18 cellular contexts compared by ENCODE assay signal in the genomic region with DNA sequence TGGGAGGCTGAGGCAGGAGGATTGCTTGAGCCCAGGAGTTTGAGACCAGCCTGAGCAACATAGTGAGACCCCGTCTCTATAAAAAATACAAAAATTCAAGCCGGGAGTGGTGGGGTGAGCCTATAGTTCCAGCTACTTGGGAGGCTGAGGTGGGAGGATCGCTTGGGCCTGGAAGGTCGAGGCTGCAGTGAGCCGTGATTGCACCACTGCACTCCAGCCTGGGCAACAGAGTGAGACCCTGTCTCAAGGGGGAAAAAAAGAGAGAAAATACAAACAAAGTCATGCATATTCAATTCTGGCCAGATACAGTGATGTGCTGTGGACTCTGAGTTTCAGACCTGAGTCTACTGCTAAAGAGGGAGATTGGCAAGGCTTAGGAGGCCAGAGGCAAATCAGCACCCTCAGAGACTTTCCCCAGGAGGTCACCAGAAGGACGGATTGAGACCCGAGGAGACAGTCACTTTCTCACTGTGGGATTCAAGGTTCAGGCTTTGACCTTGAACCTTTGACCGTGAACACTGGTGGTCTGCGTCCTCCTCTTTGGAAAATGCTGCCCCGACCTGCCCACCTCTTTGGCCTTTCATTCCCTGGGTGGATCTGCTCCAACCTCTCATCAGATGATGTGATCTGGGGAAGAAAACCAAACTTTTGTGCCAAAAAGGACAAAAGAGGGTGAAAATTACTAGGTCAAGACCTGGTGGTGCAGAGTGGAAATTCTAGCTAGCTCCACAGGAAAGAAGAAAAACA. TPM values are rescaled to one million over a fixed set of nuclear protein-coding genes. Genes with fewer than 3 reads are reported as not detected.
DNase-seq lines count a peak whose midpoint lies in the region; ATAC-seq and TF ChIP-seq lines count a peak whose summit lies in the region.
"Had no signal": no experiment of that assay in that cellular context is flagged by ENCODE, and none has a peak within 500 bp of the region (broad histone marks: within the 10 kb centered on the region; RNA-seq: fewer than 3 reads in every experiment).

No MANE protein-coding gene starts in this region.

- H3K36me3 ChIP-seq in Caco-2 (ENCODE audit: control insufficient read depth, insufficient read depth, low read length) (no peaks in the 10 kb centered on the region; the same call in 1 of the 2 replicates), SK-N-SH (replicated peaks in 1 of 2; ENCODE audit: control insufficient read depth in 1 of 2, insufficient read depth in 2 of 2, low read length in 1 of 2) (peaks cover 35 to 60% of the 10 kb centered on the region in 2 experiments), smooth muscle cell (ENCODE audit: low read depth) (no peaks in the 10 kb centered on the region)

- WGBS in SK-N-SH (ENCODE audit: low lambda C conversion rate), result 95% methylated on average over 10 of the region's 10 CpGs
- 97% methylated on average over 10 of the region's 10 CpGs for WGBS in smooth muscle cell (ENCODE audit: low lambda C conversion rate)

- ATAC-seq in left cardiac atrium (no peak), sciatic nerve (peak; percentile 37), GM21515 (IDR thresholded peaks at IDR 0.05; ENCODE audit: unreplicated experiment) (no peak)
- ATAC-seq: left colon had no signal

- peaks cover 53% of the 10 kb centered on the region for H3F3A ChIP-seq in SK-N-SH (replicated peaks; ENCODE audit: insufficient read depth)
- no peaks in the 10 kb centered on the region for H3F3A ChIP-seq in smooth muscle cell (ENCODE audit: low read depth)

- POLR2A ChIA-PET in Caco-2 (lab: Charles Lee) (interaction anchor here (1.4 kb wide), 1 partner anchor 10 kb away, joined by 3 read pairs; no protein-coding TSS in a partner anchor), SK-N-SH (lab: Yijun Ruan, JAX) (interaction anchor here (1.1 kb wide), 1 partner anchor 19 kb away, joined by 3 read pairs; no protein-coding TSS in a partner anchor)

- no peak for TF ChIP-seq RAD21 in SK-N-SH (IDR thresholded peaks at IDR 0.05; ENCODE audit: low read length)

- H3K9me2 ChIP-seq in SK-N-SH, result no peaks in the 10 kb centered on the region

- CTCF ChIA-PET in Caco-2 (lab: Charles Lee) (interaction anchor here (0.6 kb wide), 1 partner anchor 75 kb away, joined by 3 read pairs; no protein-coding TSS in a partner anchor), SK-N-SH (lab: Yijun Ruan, JAX) (interaction anchor here (0.8 to 6.4 kb wide), 4 partner anchors 9 to 88 kb away, joined by 3 to 22 read pairs (median 4); no protein-coding TSS in a partner anchor)

- no peak for TF ChIP-seq CTCF in Caco-2 (IDR thresholded peaks at IDR 0.05; ENCODE audit: insufficient read depth in 1 of 2, low read depth in 1 of 2, low read length in 1 of 2, severe bottlenecking in 1 of 2, unreplicated experiment in 1 of 2)
- TF ChIP-seq CTCF in SK-N-SH (IDR thresholded peaks at IDR 0.05), result no peak
- no peak for TF ChIP-seq CTCF in smooth muscle cell (IDR thresholded peaks at IDR 0.05; ENCODE audit: borderline replicate concordance, insufficient read depth, poor library complexity, severe bottlenecking)

- TF ChIP-seq EP300 in SK-N-SH (IDR thresholded peaks at IDR 0.05; ENCODE audit: borderline replicate concordance in 1 of 2, low read depth in 1 of 2, low read length in 1 of 2), result no peak

- peak overlapping the region; percentile 47 for H3K4me2 ChIP-seq in SK-N-SH
- no peak overlapping the region for H3K4me2 ChIP-seq in smooth muscle cell

- intact Hi-C loops in Caco-2 (cut with micrococcal nuclease; ENCODE audit: unreplicated experiment), result loop anchor here (1.0 kb wide), 1 partner anchor 9 kb away; no protein-coding TSS in a partner anchor
- intact Hi-C loops in left cardiac atrium (cut with DNase I), result loop anchor here in 1 of 2 donors (10.0 kb wide), 1 partner anchor 81 kb away; no protein-coding TSS in a partner anchor
- intact Hi-C loops in sciatic nerve (cut with DNase I), result no loop called here

- no peaks in the 10 kb centered on the region for H3K27me3 ChIP-seq in Caco-2 (replicated peaks; ENCODE audit: control insufficient read depth, insufficient read depth, low read length)
- no peaks in the 10 kb centered on the region for H3K27me3 ChIP-seq in SK-N-SH (ENCODE audit: insufficient read depth)
- no peaks in the 10 kb centered on the region for H3K27me3 ChIP-seq in smooth muscle cell (ENCODE audit: low read depth)

- peak in 1 of 2 experiments; percentile 33 for DNase-seq in Caco-2
- DNase-seq in SK-N-SH, result no peak
- peak; percentile 9 for DNase-seq in left cardiac atrium
- peak; percentile 60 for DNase-seq in sciatic nerve (ENCODE audit: low spot score)
- DNase-seq in smooth muscle cell (lab: John Stamatoyannopoulos, UW; ENCODE audit: unreplicated experiment), result no peak
- DNase-seq in superior temporal gyrus (ENCODE audit: extremely low spot score), result no peak
- DNase-seq in T-helper 9 cell, result no peak
- DNase-seq: activated CD4-positive, CD25-positive, alpha-beta regulatory T cell treated with anti-CD3 and anti-CD28 coated beads, Interleukin-2, amount 50 U/mL, for 72 hours; activated CD8-positive, alpha-beta memory T cell treated with anti-CD3 and anti-CD28 coated beads, Interleukin-2, amount 50 U/mL, for 4 hours; cerebellar nuclear complex; NCI-H1694 treated with DMSO at 0.1 percent for 48 hours; NCI-H510A; stimulated activated naive CD4-positive, alpha-beta T cell treated with Interleukin-2 at 50 U/mL for 16 hours had no signal

- no peaks in the 10 kb centered on the region for H3K9me3 ChIP-seq in Caco-2
- H3K9me3 ChIP-seq in SK-N-SH, result no peaks in the 10 kb centered on the region
- no peaks in the 10 kb centered on the region for H3K9me3 ChIP-seq in smooth muscle cell (replicated peaks; ENCODE audit: low read depth)

- H3K79me2 ChIP-seq in SK-N-SH (ENCODE audit: insufficient read depth) (no peaks in the 10 kb centered on the region), smooth muscle cell (ENCODE audit: low read depth) (no peaks in the 10 kb centered on the region)

- H3K27ac ChIP-seq in SK-N-SH (ENCODE audit: low read depth in 2 of 2, low read length in 1 of 2) (peak overlapping the region; percentile 82 to 84), smooth muscle cell (ENCODE audit: low read depth) (no peak overlapping the region)
- H3K27ac ChIP-seq: GM23248 had no signal

- H4K20me1 ChIP-seq in SK-N-SH (ENCODE audit: insufficient read depth), result no peaks in the 10 kb centered on the region
- H4K20me1 ChIP-seq in smooth muscle cell (ENCODE audit: low read depth), result no peaks in the 10 kb centered on the region

- H2AFZ ChIP-seq in SK-N-SH (ENCODE audit: low read depth) (no peak overlapping the region), smooth muscle cell (ENCODE audit: low read depth) (no peak overlapping the region)
- H2AFZ ChIP-seq: GM23248 had no signal

- H3K27me3 Mint-ChIP-seq in Caco-2 (ENCODE audit: insufficient read depth, unreplicated experiment), result no peaks in the 10 kb centered on the region
- H3K27me3 Mint-ChIP-seq: activated naive CD8-positive, alpha-beta T cell had no signal

- H3K9me3 Mint-ChIP-seq in Caco-2 (ENCODE audit: unreplicated experiment), result no peaks in the 10 kb centered on the region
- H3K9me3 Mint-ChIP-seq: neural crest cell had no signal

- H3K9ac ChIP-seq in SK-N-SH, result peak overlapping the region; percentile 26; the same call in 1 of the 2 replicates
- H3K9ac ChIP-seq in smooth muscle cell (ENCODE audit: low read depth), result no peak overlapping the region
- H3K9ac ChIP-seq: GM23248 had no signal

- BruUV-seq in Caco-2 (replicated peaks; lab: Mats Ljungman, UMichigan), result no TSS peak

- H3K36me3 Mint-ChIP-seq in Caco-2 (ENCODE audit: insufficient read depth, unreplicated experiment), result peaks cover 17% of the 10 kb centered on the region
- H3K36me3 Mint-ChIP-seq: activated naive CD8-positive, alpha-beta T cell had no signal

- peaks cover 39% of the 10 kb centered on the region for H3K4me1 Mint-ChIP-seq in Caco-2 (ENCODE audit: low read depth, unreplicated experiment)

- peaks cover 45% of the 10 kb centered on the region for H3K4me1 ChIP-seq in Caco-2
- peaks cover 16 to 37% of the 10 kb centered on the region in 2 experiments; a peak in 3 of 4 replicates for H3K4me1 ChIP-seq in SK-N-SH (ENCODE audit: control insufficient read depth in 1 of 2, insufficient read depth in 2 of 2, low read depth in 1 of 2, low read length in 1 of 2)
- H3K4me1 ChIP-seq in smooth muscle cell (ENCODE audit: low read depth), result no peaks in the 10 kb centered on the region

- no peak overlapping the region for H3K4me3 Mint-ChIP-seq in Caco-2 (ENCODE audit: unreplicated experiment)
- H3K4me3 Mint-ChIP-seq: activated naive CD8-positive, alpha-beta T cell; neural crest cell had no signal

- H3K4me3 ChIP-seq in Caco-2 (ENCODE audit: low read depth, low read length), result no peak overlapping the region
- H3K4me3 ChIP-seq in SK-N-SH (ENCODE audit: low read depth in 2 of 2, low read length in 1 of 2), result no peak overlapping the region
- no peak overlapping the region for H3K4me3 ChIP-seq in smooth muscle cell
- H3K4me3 ChIP-seq: GM23248 had no signal

- peak overlapping the region; percentile 77 for H3K27ac Mint-ChIP-seq in Caco-2 (ENCODE audit: unreplicated experiment)
- H3K27ac Mint-ChIP-seq: activated naive CD8-positive, alpha-beta T cell had no signal

TF ChIP-seq in SK-N-SH, 30 proteins besides CTCF, POLR2A, EP300 and RAD21 (continues in another document):
- TF ChIP-seq SMC3 (IDR thresholded peaks at IDR 0.05; ENCODE audit: low read depth, low read length) (no peak), POLR2AphosphoS5 (IDR thresholded peaks at IDR 0.05; ENCODE audit: low read depth, low read length) (no peak), RXRA (IDR thresholded peaks at IDR 0.05; ENCODE audit: borderline replicate concordance, low read depth) (no peak), YY1 (IDR thresholded peaks at IDR 0.05; ENCODE audit: low read depth) (no peak), TCF12 (IDR thresholded peaks at IDR 0.05) (no peak)
- TF ChIP-seq, protein P1, sequence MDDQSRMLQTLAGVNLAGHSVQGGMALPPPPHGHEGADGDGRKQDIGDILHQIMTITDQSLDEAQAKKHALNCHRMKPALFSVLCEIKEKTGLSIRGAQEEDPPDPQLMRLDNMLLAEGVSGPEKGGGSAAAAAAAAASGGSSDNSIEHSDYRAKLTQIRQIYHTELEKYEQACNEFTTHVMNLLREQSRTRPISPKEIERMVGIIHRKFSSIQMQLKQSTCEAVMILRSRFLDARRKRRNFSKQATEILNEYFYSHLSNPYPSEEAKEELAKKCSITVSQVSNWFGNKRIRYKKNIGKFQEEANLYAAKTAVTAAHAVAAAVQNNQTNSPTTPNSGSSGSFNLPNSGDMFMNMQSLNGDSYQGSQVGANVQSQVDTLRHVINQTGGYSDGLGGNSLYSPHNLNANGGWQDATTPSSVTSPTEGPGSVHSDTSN (IDR thresholded peaks at IDR 0.05), result no peak

RNA-seq across cellular contexts. Expression of a gene that starts 31.2 kb away (rescaled TPM):
- total RNA-seq in Caco-2 (2022) (138 and 162 TPM in 2 replicates), left cardiac atrium (100 to 1,000 TPM; 383 to 695 TPM), sciatic nerve (70.3 TPM), smooth muscle cell (53.6 and 72.0 TPM in 2 replicates)
- polyA plus RNA-seq in SK-N-SH (2012; rRNA removed) (548 and 676 TPM in 2 replicates), smooth muscle cell (41.7 and 85.6 TPM in 2 replicates)
- 278 and 460 TPM in 2 replicates for polyA plus RNA-seq in SK-N-SH (2012; cell fraction: cytosol; rRNA removed)
- polyA plus RNA-seq in SK-N-SH (2012; cell fraction: nucleus; rRNA removed), result 675 and 717 TPM in 2 replicates

Comparison
In these comparisons a context has a peak if more than half of its experiments do, and no peak if none do; other contexts are left out.
1. DNase-seq: peak in left cardiac atrium (single experiment) and sciatic nerve (single experiment); none in SK-N-SH (single experiment), smooth muscle cell (single experiment), superior temporal gyrus (single experiment) and T-helper 9 cell (single experiment).